7 cellular contexts compared by ENCODE assay signal in genomic region chr15:26921433-26921832, GRCh38. TPM values are rescaled to one million over a fixed set of nuclear protein-coding genes. Genes with fewer than 3 reads are reported as not detected.
"Had no signal": no experiment of that assay in that cellular context is flagged by ENCODE, and none has a peak within 500 bp of the region (broad histone marks: within the 10 kb centered on the region; RNA-seq: fewer than 3 reads in every experiment).

No MANE protein-coding gene starts in this region.

- H3K4me3 ChIP-seq: GM12878 had no signal

- FAIRE-seq: GM12878, GM12891, GM12892, GM18507, GM19239 had no signal

- ATAC-seq: GM12878 had no signal

- DNase-seq: GDM1, GF-D8 had no signal

RNA-seq across cellular contexts. Expression of gene GABRG3, which starts 49.5 kb away (rescaled TPM):
- total RNA-seq: GM12878 had no signal

RNA-seq across cellular contexts. Expression of gene GABRA5, which starts 54.6 kb away (rescaled TPM):
- total RNA-seq: GM12878 had no signal
